ENCODE assay signal across 27 cellular contexts in the genomic region with DNA sequence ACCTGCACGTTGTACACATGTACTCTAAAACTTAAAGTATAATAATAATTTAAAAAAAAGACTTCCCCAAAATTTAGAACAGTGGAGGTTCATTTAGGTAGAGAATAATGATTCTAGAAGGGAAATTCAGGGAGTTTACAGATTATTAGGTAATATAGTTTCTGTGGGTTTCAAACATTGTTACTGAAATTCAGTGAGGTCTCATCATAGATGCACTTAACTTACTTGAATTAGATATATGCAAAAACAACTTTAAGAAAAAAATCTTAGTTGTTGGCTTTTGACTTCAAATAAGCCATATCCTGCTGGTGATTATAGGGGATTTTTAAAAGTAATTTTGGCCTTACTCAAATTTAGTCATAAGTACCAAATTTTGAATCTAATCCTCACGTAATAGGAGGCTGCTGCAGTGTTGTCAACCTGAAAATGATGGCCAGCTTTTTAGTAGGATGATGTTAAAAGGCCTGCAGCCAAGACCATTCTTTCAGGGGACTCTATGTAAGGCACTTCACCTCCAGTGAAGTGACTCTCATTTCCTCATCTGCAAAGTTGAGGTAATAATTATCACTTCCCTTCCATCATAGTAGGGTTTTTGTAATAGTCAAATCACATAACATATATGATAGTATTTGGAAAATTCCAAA. TPM values are rescaled to one million over a fixed set of nuclear protein-coding genes. Genes with fewer than 3 reads are reported as not detected.
DNase-seq lines count a peak whose midpoint lies in the region; ATAC-seq, FAIRE-seq and TF ChIP-seq lines count a peak whose summit lies in the region.
"Had no signal": no experiment of that assay in that cellular context is flagged by ENCODE, and none has a peak within 500 bp of the region (broad histone marks: within the 10 kb centered on the region; RNA-seq: fewer than 3 reads in every experiment).

No MANE protein-coding gene starts in this region.

- no peak overlapping the region for H2AFZ ChIP-seq in OCI-LY3 (ENCODE audit: low read depth, low read length)

- FAIRE-seq in GM12891 (lab: Jason Lieb, UNC), result no peak
- FAIRE-seq: A204.1, D721Med, GM18507, GM19239 had no signal

- DNase-seq in GM12891 (ENCODE audit: insufficient read length, low spot score) (no peak), NCI-H1048 (lab: John Stamatoyannopoulos, UW) (no peak), kidney tubule cell (ENCODE audit: low spot score) (no peak)
- DNase-seq: 8988T; ACHN; BE2C; C1 segment of cervical spinal cord; Caco-2; Calu3; CD4-positive, alpha-beta T cell; CD8-positive, alpha-beta T cell; DMS53; DMS79; DND-41; EL; GDM1 had no signal

- H3K27me3 ChIP-seq in OCI-LY3 (ENCODE audit: low read depth, low read length), result no peaks in the 10 kb centered on the region
- H3K27me3 ChIP-seq: BE2C, BLaER1 had no signal

- ATAC-seq in GM18868 (IDR thresholded peaks at IDR 0.05; ENCODE audit: unreplicated experiment), result peak; percentile 52
- no peak for ATAC-seq in HG03025 (IDR thresholded peaks at IDR 0.05; ENCODE audit: low FRiP score, unreplicated experiment)
- ATAC-seq in HG03045 (IDR thresholded peaks at IDR 0.05; ENCODE audit: unreplicated experiment), result no peak
- ATAC-seq: CD8-positive, alpha-beta T cell had no signal

- no peak overlapping the region for H3K4me3 ChIP-seq in OCI-LY3 (ENCODE audit: low read length)
- H3K4me3 ChIP-seq: BLaER1 had no signal

- H3K9ac ChIP-seq in OCI-LY3 (ENCODE audit: low read length), result no peak overlapping the region
- H3K9ac ChIP-seq: BLaER1 had no signal

- H3K79me2 ChIP-seq in OCI-LY3 (ENCODE audit: low read length), result no peaks in the 10 kb centered on the region

- H3K4me1 ChIP-seq in OCI-LY3 (ENCODE audit: low read length), result peaks cover 7% of the 10 kb centered on the region; the same call in 1 of the 2 replicates
- H3K4me1 ChIP-seq: BE2C, BLaER1, Caco-2 had no signal

- no peak for TF ChIP-seq POLR2A in GM12891 (IDR thresholded peaks at IDR 0.05; ENCODE audit: low read depth, low read length)

- H3K36me3 ChIP-seq in OCI-LY3 (replicated peaks; ENCODE audit: low read depth, low read length), result no peaks in the 10 kb centered on the region
- H3K36me3 ChIP-seq: BE2C, BLaER1 had no signal

- no peak for TF ChIP-seq CTCF in OCI-LY3 (IDR thresholded peaks at IDR 0.05; ENCODE audit: low read depth, low read length)

- H3K9me3 ChIP-seq in OCI-LY3 (ENCODE audit: insufficient read depth, low read length), result no peaks in the 10 kb centered on the region
- H3K9me3 ChIP-seq: BE2C had no signal

- H3K4me2 ChIP-seq in OCI-LY3 (ENCODE audit: low read length), result no peak overlapping the region
- H3K4me2 ChIP-seq: BLaER1 had no signal

- no peaks in the 10 kb centered on the region for H4K20me1 ChIP-seq in OCI-LY3 (ENCODE audit: insufficient read depth, low read length)
- H4K20me1 ChIP-seq: BLaER1 had no signal

- H3K27ac ChIP-seq in OCI-LY3 (ENCODE audit: low read length), result 0 out of 2 replicates have a peak overlapping the region, but pooled peaks have one; percentile 8
- H3K27ac ChIP-seq: BLaER1 had no signal

TF ChIP-seq in GM12891, 5 proteins besides CTCF, POLR2A, EP300 and RAD21:
- no peak for TF ChIP-seq POU2F2 (IDR thresholded peaks at IDR 0.05; ENCODE audit: low read depth, low read length)
- peak; percentile 55; the same call in 1 of the 2 replicates for TF ChIP-seq SPI1 (IDR thresholded peaks at IDR 0.05; ENCODE audit: low read depth, low read length)

RNA-seq across cellular contexts. Expression of gene KCNA4, which starts 42.5 kb away (rescaled TPM):
- not detected for polyA plus RNA-seq in GM12891 (2012; ENCODE audit: low read depth, missing spikeins)
- polyA plus RNA-seq: AG04450, CD14-positive monocyte had no signal
